ENCODE assay signal across 9 cellular contexts in genomic region chr22:37907036-37907954, GRCh38. TPM values are rescaled to one million over a fixed set of nuclear protein-coding genes. Genes with fewer than 3 reads are reported as not detected.
A peak's percentile ranks its signal among the peaks of the same experiment; 100 is the strongest.
DNase-seq lines count a peak whose midpoint lies in the region; ATAC-seq, FAIRE-seq and TF ChIP-seq lines count a peak whose summit lies in the region.
"Had no signal": no experiment of that assay in that cellular context is flagged by ENCODE, and none has a peak within 500 bp of the region (broad histone marks: within the 10 kb centered on the region; RNA-seq: fewer than 3 reads in every experiment).

No MANE protein-coding gene starts in this region.

- DNase-seq in activated naive CD4-positive, alpha-beta T cell (lab: John Stamatoyannopoulos, UW): no peak
- DNase-seq in astrocyte (ENCODE audit: low read depth) (no peak), HepG2 (ENCODE audit: low spot score) (no peak), upper lobe of right lung (no peak), DMS79 (lab: John Stamatoyannopoulos, UW) (no peak)

- H3K27ac ChIP-seq in astrocyte (ENCODE audit: low read depth, low read length) (peak overlapping the region; percentile 99), HepG2 (ENCODE audit: extremely low read length, insufficient read depth, low read length) (peak overlapping the region; percentile 26), upper lobe of right lung (peak overlapping the region; percentile 63)

- H3K36me3 ChIP-seq in astrocyte (ENCODE audit: insufficient read depth, low read length) (no peaks in the 10 kb centered on the region), HepG2 (replicated peaks in 1 of 2; ENCODE audit: control insufficient read depth in 1 of 2, insufficient read depth in 2 of 2, low read length in 2 of 2) (peaks cover 2 to 4% of the 10 kb centered on the region in 2 experiments; a peak in 1 of 5 replicates), upper lobe of right lung (no peaks in the 10 kb centered on the region)

- no peaks in the 10 kb centered on the region for H3K27me3 Mint-ChIP-seq in activated naive CD4-positive, alpha-beta T cell treated with anti-CD3 and anti-CD28 coated beads, Interleukin-2, amount 50 U/mL, for 24 hours
- H3K27me3 Mint-ChIP-seq in astrocyte (ENCODE audit: low read depth, unreplicated experiment): no peaks in the 10 kb centered on the region

- peak overlapping the region; percentile 79 for H3K4me3 Mint-ChIP-seq in activated naive CD4-positive, alpha-beta T cell treated with anti-CD3 and anti-CD28 coated beads, Interleukin-2, amount 50 U/mL, for 24 hours
- H3K4me3 Mint-ChIP-seq in astrocyte (ENCODE audit: unreplicated experiment): peak overlapping the region; percentile 85

- H3K4me3 ChIP-seq in astrocyte (ENCODE audit: insufficient read depth, low read depth, low read length) (peak overlapping the region; percentile 84), HepG2 (replicated peaks in 1 of 3; ENCODE audit: insufficient read depth in 1 of 3, low read depth in 2 of 3, low read length in 3 of 3) (peak overlapping the region; percentile 75 to 87 (median 77)), upper lobe of right lung (peak overlapping the region; percentile 55)

- H3K4me1 ChIP-seq in astrocyte (ENCODE audit: insufficient read depth, low read length): peaks cover 36% of the 10 kb centered on the region
- peaks cover 28% of the 10 kb centered on the region for H3K4me1 ChIP-seq in HepG2 (ENCODE audit: insufficient read depth, low read length)
- H3K4me1 ChIP-seq in upper lobe of right lung: peaks cover 15% of the 10 kb centered on the region

- ATAC-seq in HepG2 (peak; percentile 11), upper lobe of right lung (no peak), HG02970 (IDR thresholded peaks at IDR 0.05; ENCODE audit: low FRiP score, unreplicated experiment) (no peak), GM21529 (IDR thresholded peaks at IDR 0.05; ENCODE audit: unreplicated experiment) (no peak)

- TF ChIP-seq RAD21 in HepG2 (CRISPR knock-in tag; IDR thresholded peaks at IDR 0.05): no peak

- TF ChIP-seq EP300 in HepG2 (IDR thresholded peaks at IDR 0.05; ENCODE audit: low read depth in 2 of 2, low read length in 2 of 2) (no peak), HepG2 (CRISPR knock-in tag; IDR thresholded peaks at IDR 0.05; ENCODE audit: borderline replicate concordance) (no peak)

- H3K4me2 ChIP-seq in astrocyte (ENCODE audit: low read length) (peak overlapping the region; percentile 100), HepG2 (ENCODE audit: low read depth, low read length) (peak overlapping the region; percentile 95)

- peak overlapping the region; percentile 88 for H3K9ac ChIP-seq in astrocyte (ENCODE audit: low read length)
- peak overlapping the region; percentile 78 for H3K9ac ChIP-seq in HepG2 (ENCODE audit: insufficient read depth, low read depth, low read length)

- WGBS in HepG2 (ENCODE audit: low lambda C conversion rate): 45% methylated on average over 16 of the region's 19 CpGs

- no peaks in the 10 kb centered on the region for H3K9me3 ChIP-seq in astrocyte (ENCODE audit: insufficient read depth, low read depth, low read length)
- no peaks in the 10 kb centered on the region for H3K9me3 ChIP-seq in HepG2 (ENCODE audit: low read length)
- no peaks in the 10 kb centered on the region for H3K9me3 ChIP-seq in upper lobe of right lung

- H3K27me3 ChIP-seq in astrocyte (ENCODE audit: insufficient read depth, low read length): no peaks in the 10 kb centered on the region
- no peaks in the 10 kb centered on the region for H3K27me3 ChIP-seq in HepG2 (ENCODE audit: control insufficient read depth in 1 of 2, insufficient read depth in 2 of 2, low read length in 2 of 2)
- no peaks in the 10 kb centered on the region for H3K27me3 ChIP-seq in upper lobe of right lung

- TSS peak; percentile 56 for BruUV-seq in HepG2 (replicated peaks; lab: Mats Ljungman, UMichigan)

- H3K4me1 Mint-ChIP-seq in activated naive CD4-positive, alpha-beta T cell treated with anti-CD3 and anti-CD28 coated beads, Interleukin-2, amount 50 U/mL, for 24 hours: peaks cover 33% of the 10 kb centered on the region
- peaks cover 47% of the 10 kb centered on the region for H3K4me1 Mint-ChIP-seq in astrocyte (ENCODE audit: low read depth, unreplicated experiment)

- TF ChIP-seq POLR2A in HepG2 (IDR thresholded peaks at IDR 0.05; ENCODE audit: insufficient read depth in 1 of 2, low read depth in 2 of 2, low read length in 2 of 2): no peak

- in situ Hi-C loops in HepG2 (cut with HindIII; ENCODE audit: extremely low pct_ligation_motif_present, low pct_unique_long_range_greater_than_20kb): no loop called here

- H3K79me2 ChIP-seq in astrocyte (ENCODE audit: insufficient read depth, low read length) (peaks cover 60% of the 10 kb centered on the region), HepG2 (ENCODE audit: insufficient read depth, low read length) (peaks cover 8% of the 10 kb centered on the region)

- H2AFZ ChIP-seq in astrocyte (ENCODE audit: low read depth, low read length) (peak overlapping the region; percentile 7), HepG2 (ENCODE audit: low read length) (no peak overlapping the region)

- TF ChIP-seq CTCF in astrocyte (IDR thresholded peaks at IDR 0.05; ENCODE audit: insufficient read depth, low read depth, low read length): no peak
- TF ChIP-seq CTCF in HepG2 (CRISPR knock-in tag; IDR thresholded peaks at IDR 0.05): no peak
- TF ChIP-seq CTCF in upper lobe of right lung (IDR thresholded peaks at IDR 0.05): no peak

- no peaks in the 10 kb centered on the region for H3K36me3 Mint-ChIP-seq in activated naive CD4-positive, alpha-beta T cell treated with anti-CD3 and anti-CD28 coated beads, Interleukin-2, amount 50 U/mL, for 24 hours
- peaks cover 9% of the 10 kb centered on the region for H3K36me3 Mint-ChIP-seq in astrocyte (ENCODE audit: low read depth, unreplicated experiment)

- CTCF ChIA-PET in HepG2 (lab: Yijun Ruan, JAX; ENCODE audit: low intra/inter-chr PET ratio, low total read pairs): interaction anchor here (1.6 kb wide), 1 partner anchor 19 kb away, joined by 3 read pairs; no protein-coding TSS in a partner anchor

- intact Hi-C loops in HepG2 (cut with micrococcal nuclease; ENCODE audit: unreplicated experiment) (no loop called here), upper lobe of right lung (cut with DNase I) (no loop called here)

- peak overlapping the region; percentile 77 for H3K27ac Mint-ChIP-seq in activated naive CD4-positive, alpha-beta T cell treated with anti-CD3 and anti-CD28 coated beads, Interleukin-2, amount 50 U/mL, for 24 hours
- H3K27ac Mint-ChIP-seq in astrocyte (ENCODE audit: unreplicated experiment): peak overlapping the region; percentile 87

- H4K20me1 ChIP-seq in astrocyte (ENCODE audit: insufficient read depth, low read length) (peaks cover 51% of the 10 kb centered on the region), HepG2 (ENCODE audit: insufficient read depth, low read length) (no peaks in the 10 kb centered on the region)

- POLR2A ChIA-PET in HepG2 (lab: Yijun Ruan, JAX): interaction anchor here (1.6 to 6.0 kb wide), 3 partner anchors 13 to 44 kb away, joined by 4 to 69 read pairs (median 5); no protein-coding TSS in a partner anchor

- FAIRE-seq in astrocyte (lab: Jason Lieb, UNC) (no peak), HepG2 (lab: Jason Lieb, UNC) (no peak)
- FAIRE-seq: colon had no signal

- H3K9me3 Mint-ChIP-seq in activated naive CD4-positive, alpha-beta T cell treated with anti-CD3 and anti-CD28 coated beads, Interleukin-2, amount 50 U/mL, for 24 hours: no peaks in the 10 kb centered on the region
- no peaks in the 10 kb centered on the region for H3K9me3 Mint-ChIP-seq in astrocyte (ENCODE audit: unreplicated experiment)

RNA-seq across cellular contexts. Expression of gene MICALL1, which starts 1.2 kb away (rescaled TPM):
- total RNA-seq in astrocyte (124 and 131 TPM in 2 replicates), HepG2 (2016; rRNA removed; fragmentation: Illumina TruSeq; extraction: Trizol) (10.2 and 10.6 TPM in 2 replicates), upper lobe of right lung (37.4 TPM)
- 3.4 and 3.8 TPM in 2 replicates for total RNA-seq in HepG2 (2016; cell fraction: cytosol; rRNA removed; fragmentation: Illumina TruSeq; extraction: Trizol; ENCODE audit: low read depth)
- 9.0 and 10.7 TPM in 2 replicates for total RNA-seq in HepG2 (2016; cell fraction: insoluble cytoplasmic fraction; rRNA removed; fragmentation: Illumina TruSeq; extraction: Trizol)
- 13.1 and 14.5 TPM in 2 replicates for total RNA-seq in HepG2 (2016; cell fraction: membrane; rRNA removed; fragmentation: Illumina TruSeq; extraction: Trizol)
- 7.8 and 8.7 TPM in 2 replicates for total RNA-seq in HepG2 (2016; cell fraction: nucleus; rRNA removed; fragmentation: Illumina TruSeq; extraction: Trizol)
- 7.6 and 10.2 TPM in 2 replicates for polyA plus RNA-seq in HepG2 (2011; rRNA removed)
- 6.7 and 7.5 TPM in 2 replicates for polyA plus RNA-seq in HepG2 (2011; cell fraction: cytosol; rRNA removed)
- 20.3 and 21.4 TPM in 2 replicates for polyA plus RNA-seq in HepG2 (2011; cell fraction: nucleus; rRNA removed)
- polyA plus RNA-seq in HepG2 (2012): 6.6 and 10.9 TPM in 2 replicates
- polyA plus RNA-seq in HepG2 (2016; cell fraction: cytosol; fragmentation: Illumina TruSeq; extraction: Trizol; ENCODE audit: low read depth): 4.2 and 4.5 TPM in 2 replicates
- 11.5 and 15.1 TPM in 2 replicates for polyA plus RNA-seq in HepG2 (2016; cell fraction: insoluble cytoplasmic fraction; fragmentation: Illumina TruSeq; extraction: Trizol; ENCODE audit: low read depth)
- polyA plus RNA-seq in HepG2 (2016; cell fraction: membrane; fragmentation: Illumina TruSeq; extraction: Trizol; ENCODE audit: low read depth): 12.2 and 15.3 TPM in 2 replicates
- 14.0 and 21.3 TPM in 2 replicates for polyA plus RNA-seq in HepG2 (2016; cell fraction: nucleus; fragmentation: Illumina TruSeq; extraction: Trizol; ENCODE audit: insufficient read depth, low read depth)
- 20.1 and 35.6 TPM in 2 replicates for polyA minus RNA-seq in HepG2 (2011; rRNA and poly(A)+ RNA removed; ENCODE audit: low replicate concordance)
- 11.8 and 17.0 TPM in 2 replicates for polyA minus RNA-seq in HepG2 (2011; cell fraction: cytosol; rRNA and poly(A)+ RNA removed)
- polyA minus RNA-seq in HepG2 (2011; cell fraction: nucleus; rRNA and poly(A)+ RNA removed): 8.9 and 10.7 TPM in 2 replicates

RNA-seq across cellular contexts. Expression of gene C22orf23, which starts 46.1 kb away (rescaled TPM):
- total RNA-seq in astrocyte (not detected in 2 replicates), HepG2 (2016; rRNA removed; fragmentation: Illumina TruSeq; extraction: Trizol) (0.24 and 0.32 TPM in 2 replicates), upper lobe of right lung (not detected)
- total RNA-seq in HepG2 (2016; cell fraction: cytosol; rRNA removed; fragmentation: Illumina TruSeq; extraction: Trizol; ENCODE audit: low read depth): 0.40 and 0.44 TPM in 2 replicates
- total RNA-seq in HepG2 (2016; cell fraction: insoluble cytoplasmic fraction; rRNA removed; fragmentation: Illumina TruSeq; extraction: Trizol): 0.22 and 0.28 TPM in 2 replicates
- total RNA-seq in HepG2 (2016; cell fraction: membrane; rRNA removed; fragmentation: Illumina TruSeq; extraction: Trizol): 0.68 and 1.1 TPM in 2 replicates
- 0.50 TPM in 2 replicates for total RNA-seq in HepG2 (2016; cell fraction: nucleus; rRNA removed; fragmentation: Illumina TruSeq; extraction: Trizol)
- 0.21 and 0.24 TPM in 2 replicates for polyA plus RNA-seq in HepG2 (2011; rRNA removed)
- polyA plus RNA-seq in HepG2 (2011; cell fraction: cytosol; rRNA removed): 0.13 and 0.25 TPM in 2 replicates
- 0.34 and 0.45 TPM in 2 replicates for polyA plus RNA-seq in HepG2 (2011; cell fraction: nucleus; rRNA removed)
- polyA plus RNA-seq in HepG2 (2012): 0.21 and 0.31 TPM in 2 replicates
- 0.36 and 0.62 TPM in 2 replicates for polyA plus RNA-seq in HepG2 (2016; cell fraction: cytosol; fragmentation: Illumina TruSeq; extraction: Trizol; ENCODE audit: low read depth)
- 0.39 and 0.41 TPM in 2 replicates for polyA plus RNA-seq in HepG2 (2016; cell fraction: insoluble cytoplasmic fraction; fragmentation: Illumina TruSeq; extraction: Trizol; ENCODE audit: low read depth)
- 0.43 and 0.85 TPM in 2 replicates for polyA plus RNA-seq in HepG2 (2016; cell fraction: membrane; fragmentation: Illumina TruSeq; extraction: Trizol; ENCODE audit: low read depth)
- polyA plus RNA-seq in HepG2 (2016; cell fraction: nucleus; fragmentation: Illumina TruSeq; extraction: Trizol; ENCODE audit: insufficient read depth, low read depth): 0.55 TPM in 1 of 2 replicates, not detected in the other
- polyA minus RNA-seq in HepG2 (2011; rRNA and poly(A)+ RNA removed; ENCODE audit: low replicate concordance): 0.21 and 0.34 TPM in 2 replicates
- not detected in 2 replicates for polyA minus RNA-seq in HepG2 (2011; cell fraction: cytosol; rRNA and poly(A)+ RNA removed)
- 0.77 TPM in 1 of 2 replicates, not detected in the other for polyA minus RNA-seq in HepG2 (2011; cell fraction: nucleus; rRNA and poly(A)+ RNA removed)

RNA-seq across cellular contexts. Expression of gene POLR2F, which starts 46.2 kb away (rescaled TPM):
- total RNA-seq in astrocyte: 129 and 149 TPM in 2 replicates
- 135 and 147 TPM in 2 replicates for total RNA-seq in HepG2 (2016; rRNA removed; fragmentation: Illumina TruSeq; extraction: Trizol)
- 107 and 130 TPM in 2 replicates for total RNA-seq in HepG2 (2016; cell fraction: cytosol; rRNA removed; fragmentation: Illumina TruSeq; extraction: Trizol; ENCODE audit: low read depth)
- total RNA-seq in HepG2 (2016; cell fraction: insoluble cytoplasmic fraction; rRNA removed; fragmentation: Illumina TruSeq; extraction: Trizol): 141 and 150 TPM in 2 replicates
- 184 and 188 TPM in 2 replicates for total RNA-seq in HepG2 (2016; cell fraction: membrane; rRNA removed; fragmentation: Illumina TruSeq; extraction: Trizol)
- 49.0 and 50.7 TPM in 2 replicates for total RNA-seq in HepG2 (2016; cell fraction: nucleus; rRNA removed; fragmentation: Illumina TruSeq; extraction: Trizol)
- polyA plus RNA-seq in HepG2 (2011; rRNA removed): 136 and 158 TPM in 2 replicates
- 155 and 221 TPM in 2 replicates for polyA plus RNA-seq in HepG2 (2011; cell fraction: cytosol; rRNA removed)
- polyA plus RNA-seq in HepG2 (2011; cell fraction: nucleus; rRNA removed): 72.1 and 83.3 TPM in 2 replicates
- polyA plus RNA-seq in HepG2 (2012): 135 and 152 TPM in 2 replicates
- polyA plus RNA-seq in HepG2 (2016; cell fraction: cytosol; fragmentation: Illumina TruSeq; extraction: Trizol; ENCODE audit: low read depth): 196 and 219 TPM in 2 replicates
- polyA plus RNA-seq in HepG2 (2016; cell fraction: insoluble cytoplasmic fraction; fragmentation: Illumina TruSeq; extraction: Trizol; ENCODE audit: low read depth): 220 TPM in 2 replicates
- 238 and 251 TPM in 2 replicates for polyA plus RNA-seq in HepG2 (2016; cell fraction: membrane; fragmentation: Illumina TruSeq; extraction: Trizol; ENCODE audit: low read depth)
- polyA plus RNA-seq in HepG2 (2016; cell fraction: nucleus; fragmentation: Illumina TruSeq; extraction: Trizol; ENCODE audit: insufficient read depth, low read depth): 117 and 120 TPM in 2 replicates
- polyA minus RNA-seq in HepG2 (2011; rRNA and poly(A)+ RNA removed; ENCODE audit: low replicate concordance): 30.1 and 40.6 TPM in 2 replicates
- polyA minus RNA-seq in HepG2 (2011; cell fraction: cytosol; rRNA and poly(A)+ RNA removed): 33.1 TPM in 2 replicates
- polyA minus RNA-seq in HepG2 (2011; cell fraction: nucleus; rRNA and poly(A)+ RNA removed): 14.9 and 15.7 TPM in 2 replicates
- total RNA-seq in upper lobe of right lung: 49.0 TPM

RNA-seq across cellular contexts. Expression of gene EIF3L, which starts 58.1 kb away (rescaled TPM):
- total RNA-seq in astrocyte (294 and 323 TPM in 2 replicates), HepG2 (2016; rRNA removed; fragmentation: Illumina TruSeq; extraction: Trizol) (514 and 695 TPM in 2 replicates), upper lobe of right lung (369 TPM)
- total RNA-seq in HepG2 (2016; cell fraction: cytosol; rRNA removed; fragmentation: Illumina TruSeq; extraction: Trizol; ENCODE audit: low read depth): 243 and 303 TPM in 2 replicates
- 490 and 695 TPM in 2 replicates for total RNA-seq in HepG2 (2016; cell fraction: insoluble cytoplasmic fraction; rRNA removed; fragmentation: Illumina TruSeq; extraction: Trizol)
- total RNA-seq in HepG2 (2016; cell fraction: membrane; rRNA removed; fragmentation: Illumina TruSeq; extraction: Trizol): 762 and 870 TPM in 2 replicates
- total RNA-seq in HepG2 (2016; cell fraction: nucleus; rRNA removed; fragmentation: Illumina TruSeq; extraction: Trizol): 260 and 289 TPM in 2 replicates
- polyA plus RNA-seq in HepG2 (2011; rRNA removed): 731 and 793 TPM in 2 replicates
- 709 and 837 TPM in 2 replicates for polyA plus RNA-seq in HepG2 (2011; cell fraction: cytosol; rRNA removed)
- polyA plus RNA-seq in HepG2 (2011; cell fraction: nucleus; rRNA removed): 198 TPM in 2 replicates
- polyA plus RNA-seq in HepG2 (2012): 793 and 993 TPM in 2 replicates
- polyA plus RNA-seq in HepG2 (2016; cell fraction: cytosol; fragmentation: Illumina TruSeq; extraction: Trizol; ENCODE audit: low read depth): 256 and 328 TPM in 2 replicates
- 558 and 645 TPM in 2 replicates for polyA plus RNA-seq in HepG2 (2016; cell fraction: insoluble cytoplasmic fraction; fragmentation: Illumina TruSeq; extraction: Trizol; ENCODE audit: low read depth)
- polyA plus RNA-seq in HepG2 (2016; cell fraction: membrane; fragmentation: Illumina TruSeq; extraction: Trizol; ENCODE audit: low read depth): 640 and 832 TPM in 2 replicates
- 328 and 345 TPM in 2 replicates for polyA plus RNA-seq in HepG2 (2016; cell fraction: nucleus; fragmentation: Illumina TruSeq; extraction: Trizol; ENCODE audit: insufficient read depth, low read depth)
- 689 and 781 TPM in 2 replicates for polyA minus RNA-seq in HepG2 (2011; rRNA and poly(A)+ RNA removed; ENCODE audit: low replicate concordance)
- polyA minus RNA-seq in HepG2 (2011; cell fraction: cytosol; rRNA and poly(A)+ RNA removed): 221 and 268 TPM in 2 replicates
- polyA minus RNA-seq in HepG2 (2011; cell fraction: nucleus; rRNA and poly(A)+ RNA removed): 133 and 175 TPM in 2 replicates

Comparison
In these comparisons a context has a peak if more than half of its experiments do, and no peak if none do; other contexts are left out.
1. H3K27ac ChIP-seq: peak in every context shown above with its lines; median percentile 99 in astrocyte; 63 in upper lobe of right lung; 26 in HepG2.